In genomic region chr5:95973793-95974325, GRCh38 we compare ENCODE assay signal across 1 cellular context.
A peak's percentile ranks its signal among the peaks of the same experiment; 100 is the strongest.
TF ChIP-seq lines count a peak whose summit lies in the region.

No MANE protein-coding gene starts in this region.

TF ChIP-seq in K562, 482 proteins besides CTCF, POLR2A, EP300 and RAD21 (continued from another document and continues in another):
- TF ChIP-seq THAP12 (CRISPR knock-in tag; IDR thresholded peaks at IDR 0.05) (no peak), SMC3 (conservative IDR thresholded peaks at IDR 0.05; ENCODE audit: insufficient read depth, low read depth, low read length) (no peak), HMBOX1 (IDR thresholded peaks at IDR 0.05) (peak; percentile 96), SIN3A (IDR thresholded peaks at IDR 0.05; ENCODE audit: borderline replicate concordance in 2 of 2, control insufficient read depth in 1 of 2, low read depth in 2 of 2, low read length in 2 of 2) (0 out of 4 replicates have a peak, but pooled peaks of 1 of the 2 experiments have one; percentile 32), MXD1 (CRISPR knock-in tag; IDR thresholded peaks at IDR 0.05; ENCODE audit: borderline replicate concordance, poor library complexity, severe bottlenecking) (no peak), PURB (CRISPR knock-in tag; IDR thresholded peaks at IDR 0.05; ENCODE audit: low read depth) (no peak), CBFA2T2 (conservative IDR thresholded peaks at IDR 0.05) (peak; percentile 86), ZNF444 (CRISPR knock-in tag; IDR thresholded peaks at IDR 0.05) (no peak), ZNF436 (CRISPR knock-in tag; IDR thresholded peaks at IDR 0.05) (no peak), ZNF395 (CRISPR knock-in tag; IDR thresholded peaks at IDR 0.05) (no peak), RERE (CRISPR knock-in tag; IDR thresholded peaks at IDR 0.05; ENCODE audit: borderline replicate concordance) (no peak), ZNF347 (CRISPR knock-in tag; IDR thresholded peaks at IDR 0.05; ENCODE audit: low read depth) (no peak), ASH1L (IDR thresholded peaks at IDR 0.05; ENCODE audit: borderline replicate concordance, low read depth, partially characterized antibody) (no peak), PCBP2 (IDR thresholded peaks at IDR 0.05; ENCODE audit: low read depth, low read length, poor library complexity, severe bottlenecking) (no peak), SMAD1 (IDR thresholded peaks at IDR 0.05; ENCODE audit: low read depth, low read length, partially characterized antibody) (no peak), KDM4B (IDR thresholded peaks at IDR 0.05; ENCODE audit: borderline replicate concordance in 2 of 2, low read depth in 1 of 2) (no peak), ADNP (tag; IDR thresholded peaks at IDR 0.05) (no peak), MAFK (IDR thresholded peaks at IDR 0.05; ENCODE audit: low read length) (no peak), ARID2 (IDR thresholded peaks at IDR 0.05) (no peak), EHMT2 (IDR thresholded peaks at IDR 0.05) (peak; percentile 78), U2AF2 (optimal IDR thresholded peaks at IDR 0.05; ENCODE audit: low read depth, low read length) (no peak), E2F4 (CRISPR knock-in tag; IDR thresholded peaks at IDR 0.05; ENCODE audit: low read depth) (no peak), HNRNPL (IDR thresholded peaks at IDR 0.05; ENCODE audit: low read depth, low read length) (no peak), CSDE1 (IDR thresholded peaks at IDR 0.05) (no peak), ZBTB17 (CRISPR knock-in tag; IDR thresholded peaks at IDR 0.05) (no peak), ELK1 (CRISPR knock-in tag; IDR thresholded peaks at IDR 0.05) (no peak), PTRF (tag; IDR thresholded peaks at IDR 0.05) (no peak), ZNF79 (CRISPR knock-in tag; IDR thresholded peaks at IDR 0.05; ENCODE audit: low read depth) (no peak), ZNF143 (CRISPR knock-in tag; IDR thresholded peaks at IDR 0.05) (no peak), POLR3G (IDR thresholded peaks at IDR 0.05; ENCODE audit: extremely low read depth, insufficient read length, insufficient replicate concordance) (no peak), HES1 (IDR thresholded peaks at IDR 0.05; ENCODE audit: low read depth) (no peak), MTA3 (IDR thresholded peaks at IDR 0.05; ENCODE audit: borderline replicate concordance) (peak; percentile 18; the same call in 1 of the 2 replicates), NFXL1 (CRISPR knock-in tag; IDR thresholded peaks at IDR 0.05) (no peak), ZNF318 (IDR thresholded peaks at IDR 0.05; ENCODE audit: borderline replicate concordance in 1 of 2, low read depth in 1 of 2) (peak in 1 of 2 experiments; percentile 74; a peak in 2 of 4 replicates)
